1 cellular context compared by ENCODE assay signal in genomic region chr5:79495311-79495710, GRCh38.
TF ChIP-seq lines count a peak whose summit lies in the region.

No MANE protein-coding gene starts in this region.

TF ChIP-seq in HepG2, 621 proteins besides CTCF, POLR2A, EP300 and RAD21 (continued from another document):
- TF ChIP-seq ATF6 (CRISPR knock-in tag; conservative IDR thresholded peaks at IDR 0.05): no peak
- no peak for TF ChIP-seq SAFB2 (CRISPR knock-in tag; IDR thresholded peaks at IDR 0.05; ENCODE audit: borderline replicate concordance, low read depth)
- no peak for TF ChIP-seq PBX3 (CRISPR knock-in tag; IDR thresholded peaks at IDR 0.05; ENCODE audit: borderline replicate concordance)
